ENCODE assay signal across 8 cellular contexts in the genomic region with DNA sequence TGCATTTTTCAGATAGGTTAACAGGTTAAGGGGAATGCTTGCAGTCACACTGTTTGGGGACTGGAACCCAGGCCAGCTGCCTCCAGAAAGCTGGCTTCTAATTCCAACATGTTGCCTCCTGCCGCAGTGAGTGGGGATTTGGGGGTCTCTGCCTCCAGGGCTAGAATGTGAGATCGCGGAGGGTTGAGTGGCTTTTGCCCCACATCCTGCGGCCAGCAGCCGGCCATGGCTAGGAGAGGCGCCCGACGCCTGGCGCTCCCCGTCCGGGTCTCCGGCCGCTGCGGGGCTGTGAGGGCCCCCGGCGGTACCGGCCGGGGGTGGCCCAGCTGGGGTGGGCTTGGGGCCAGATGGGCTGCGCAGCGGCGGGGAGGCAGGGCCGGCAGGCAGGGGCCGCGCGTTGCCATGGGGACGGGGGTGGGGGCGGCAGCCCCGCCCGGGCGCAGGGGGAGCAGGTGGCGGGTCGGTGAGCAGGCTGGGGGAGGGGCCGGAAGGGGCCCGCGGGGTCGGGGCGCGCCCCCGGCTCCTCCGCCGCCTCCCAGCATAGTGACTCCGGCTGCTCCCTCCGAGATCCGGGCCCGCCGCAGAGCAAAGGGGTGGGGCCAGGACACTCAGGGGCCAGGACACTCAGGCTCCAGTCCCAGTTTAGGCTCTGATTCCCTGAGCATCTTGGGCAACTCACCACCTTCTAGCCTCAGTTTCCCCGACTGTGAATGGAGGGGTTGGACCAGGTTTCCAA.
DNase-seq lines count a peak whose midpoint lies in the region; ATAC-seq and TF ChIP-seq lines count a peak whose summit lies in the region.

No MANE protein-coding gene starts in this region.

- H3K27me3 Mint-ChIP-seq in activated CD8-positive, alpha-beta T cell treated with anti-CD3 and anti-CD28 coated beads, Interleukin-2, amount 10 ng/mL, durations not matched to agents 7 days and 5 days (ENCODE audit: low read depth) = peaks cover 13% of the 10 kb centered on the region

- no peaks in the 10 kb centered on the region for H3K79me1 ChIP-seq in IMR-90 (ENCODE audit: low read depth in 1 of 2, low read length in 2 of 2)

- no peaks in the 10 kb centered on the region for H3K9me1 ChIP-seq in IMR-90 (ENCODE audit: insufficient read depth, low read length)

- H3K27ac ChIP-seq in IMR-90 (ENCODE audit: insufficient read depth, low read length) (no peak overlapping the region), right cardiac atrium (ENCODE audit: low read length) (no peak overlapping the region), skeletal muscle tissue (ENCODE audit: low read depth, low read length) (no peak overlapping the region)

- H3K36me3 ChIP-seq in IMR-90 (ENCODE audit: control insufficient read depth, insufficient read depth, low read length) (no peaks in the 10 kb centered on the region), skeletal muscle tissue (ENCODE audit: control insufficient read depth in 3 of 3, insufficient read depth in 3 of 3, low read length in 3 of 3) (no peaks in the 10 kb centered on the region)

- in situ Hi-C loops in IMR-90 (cut with MboI; ENCODE audit: low sequenced_read_pairs) = loop anchor here (25.0 kb wide), 1 partner anchor 612 kb away; no protein-coding TSS in a partner anchor

- no peak overlapping the region for H4K8ac ChIP-seq in IMR-90 (ENCODE audit: low read depth in 2 of 2, low read length in 2 of 2)

- no peak for TF ChIP-seq POLR2A in IMR-90 (IDR thresholded peaks at IDR 0.05; ENCODE audit: low read depth, low read length)

- H2AFZ ChIP-seq in IMR-90 (replicated peaks; ENCODE audit: low read length, poor library complexity) = peak overlapping the region; percentile 67

- H4K20me1 ChIP-seq in IMR-90 (ENCODE audit: insufficient read depth, low read length) = no peaks in the 10 kb centered on the region

- H3K18ac ChIP-seq in IMR-90 (ENCODE audit: low read depth, low read length) = no peak overlapping the region

- H3K9me3 ChIP-seq in IMR-90 (ENCODE audit: control insufficient read depth, insufficient read depth, low read length) (no peaks in the 10 kb centered on the region), right cardiac atrium (ENCODE audit: control insufficient read depth, low read length) (no peaks in the 10 kb centered on the region), skeletal muscle tissue (ENCODE audit: control insufficient read depth in 3 of 3, low read length in 3 of 3) (no peaks in the 10 kb centered on the region)

- DNase-seq in IMR-90 (no peak), right cardiac atrium (peak; percentile 37 to 82 (median 79)), NCI-H2029 (lab: John Stamatoyannopoulos, UW) (no peak), kidney glomerular epithelial cell (lab: John Stamatoyannopoulos, UW) (no peak)
- DNase-seq in activated CD8-positive, alpha-beta T cell treated with anti-CD3 and anti-CD28 coated beads, Interleukin-2, amount 10 ng/mL, durations not matched to agents 7 days and 5 days = peak; percentile 42
- DNase-seq in activated CD4-positive, CD25-positive, alpha-beta regulatory T cell treated with anti-CD3 and anti-CD28 coated beads, Interleukin-2, amount 50 U/mL, for 72 hours = no peak

- peak; percentile 48; the same call in 1 of the 2 replicates for ATAC-seq in IMR-90 (ENCODE audit: low read depth)
- ATAC-seq in activated CD8-positive, alpha-beta T cell treated with anti-CD3 and anti-CD28 coated beads, Interleukin-2, amount 10 ng/mL, durations not matched to agents 7 days and 5 days = peak; percentile 66
- ATAC-seq in right cardiac atrium = peak; percentile 64 to 66
- no peak for ATAC-seq in GM21786 (IDR thresholded peaks at IDR 0.05; ENCODE audit: unreplicated experiment)

- no peak overlapping the region for H2BK15ac ChIP-seq in IMR-90 (ENCODE audit: low read depth, low read length)

- TF ChIP-seq CTCF in IMR-90 (conservative IDR thresholded peaks at IDR 0.05; ENCODE audit: low read depth, low read length) = no peak

- TF ChIP-seq RAD21 in IMR-90 (IDR thresholded peaks at IDR 0.05; ENCODE audit: low read length) = no peak

- H3K23ac ChIP-seq in IMR-90 (ENCODE audit: low read depth, low read length) = no peak overlapping the region

- H2AK5ac ChIP-seq in IMR-90 (ENCODE audit: low read depth, low read length) = no peak overlapping the region

- H3K9me3 Mint-ChIP-seq in activated CD8-positive, alpha-beta T cell treated with anti-CD3 and anti-CD28 coated beads, Interleukin-2, amount 10 ng/mL, durations not matched to agents 7 days and 5 days (ENCODE audit: insufficient read depth) = no peaks in the 10 kb centered on the region

- peaks cover 51% of the 10 kb centered on the region for H3K27me3 ChIP-seq in IMR-90 (ENCODE audit: control insufficient read depth, insufficient read depth, low read length)
- no peaks in the 10 kb centered on the region for H3K27me3 ChIP-seq in right cardiac atrium (ENCODE audit: control insufficient read depth, insufficient read depth)
- H3K27me3 ChIP-seq in skeletal muscle tissue (ENCODE audit: control insufficient read depth in 3 of 3, insufficient read depth in 3 of 3, low read length in 3 of 3) = peaks cover 0 to 17% (median 8%) of the 10 kb centered on the region in 3 donors

- H3K4me1 ChIP-seq in IMR-90 (ENCODE audit: control insufficient read depth, insufficient read depth, low read length) (no peaks in the 10 kb centered on the region), right cardiac atrium (ENCODE audit: control insufficient read depth, insufficient read depth, low read length) (no peaks in the 10 kb centered on the region), skeletal muscle tissue (ENCODE audit: control insufficient read depth in 3 of 3, insufficient read depth in 3 of 3, low read length in 3 of 3) (peaks cover 12 to 15% (median 13%) of the 10 kb centered on the region in 3 donors)

- POLR2A ChIA-PET in IMR-90 (lab: Charles Lee; ENCODE audit: unreplicated experiment) = no interaction called here
- POLR2A ChIA-PET in activated CD8-positive, alpha-beta T cell treated with anti-CD3 and anti-CD28 coated beads, Interleukin-2, amount 10 ng/mL, durations not matched to agents 7 days and 5 days (lab: Charles Lee) = no interaction called here

- dilution Hi-C loops in IMR-90 (cut with HindIII; ENCODE audit: low sequenced_read_pairs, unreplicated experiment) = no loop called here

- H2BK5ac ChIP-seq in IMR-90 (ENCODE audit: low read depth, low read length, poor library complexity, severe bottlenecking) = no peak overlapping the region

- BruUV-seq in IMR-90 (replicated peaks; lab: Mats Ljungman, UMichigan) = no TSS peak

- no peak overlapping the region for H3K56ac ChIP-seq in IMR-90 (ENCODE audit: extremely low read depth, insufficient read depth, low read length)

- H3K4me2 ChIP-seq in IMR-90 (ENCODE audit: low read depth, low read length) = no peak overlapping the region; the same call in 1 of the 2 replicates

- intact Hi-C loops in IMR-90 (cut with micrococcal nuclease) (no loop called here), right cardiac atrium (cut with DNase I) (no loop called here)

- no peak overlapping the region for H2BK20ac ChIP-seq in IMR-90 (ENCODE audit: low read depth, low read length)

- no peak overlapping the region for H3K14ac ChIP-seq in IMR-90 (replicated peaks; ENCODE audit: low read depth, low read length)

- no peak overlapping the region for H4K91ac ChIP-seq in IMR-90 (ENCODE audit: insufficient read depth, low read depth, low read length)

- no peak overlapping the region for H3K9ac ChIP-seq in IMR-90 (ENCODE audit: low read depth, low read length)
- H3K9ac ChIP-seq in skeletal muscle tissue (ENCODE audit: low read depth in 1 of 3, low read length in 3 of 3) = peak overlapping the region in 1 of 3 donors; percentile 33

- no peak overlapping the region for H3K4ac ChIP-seq in IMR-90 (ENCODE audit: low read depth, low read length)

- no peak overlapping the region for H3K4me3 ChIP-seq in IMR-90 (ENCODE audit: insufficient read depth, low read depth, low read length)
- H3K4me3 ChIP-seq in right cardiac atrium (ENCODE audit: low read length) = peak overlapping the region; percentile 38
- H3K4me3 ChIP-seq in skeletal muscle tissue (ENCODE audit: low read length in 3 of 3) = peak overlapping the region; percentile 33 to 45 (median 36)

- H4K5ac ChIP-seq in IMR-90 (ENCODE audit: low read depth, low read length) = no peak overlapping the region

- H3K27ac Mint-ChIP-seq in activated CD8-positive, alpha-beta T cell treated with anti-CD3 and anti-CD28 coated beads, Interleukin-2, amount 10 ng/mL, durations not matched to agents 7 days and 5 days = peak overlapping the region; percentile 58

- no peaks in the 10 kb centered on the region for H3K36me3 Mint-ChIP-seq in activated CD8-positive, alpha-beta T cell treated with anti-CD3 and anti-CD28 coated beads, Interleukin-2, amount 10 ng/mL, durations not matched to agents 7 days and 5 days (ENCODE audit: low read depth)

- CTCF ChIA-PET in IMR-90 (lab: Yijun Ruan, JAX) = no interaction called here
- CTCF ChIA-PET in activated CD8-positive, alpha-beta T cell treated with anti-CD3 and anti-CD28 coated beads, Interleukin-2, amount 10 ng/mL, durations not matched to agents 7 days and 5 days (lab: Charles Lee) = no interaction called here

- peak overlapping the region; percentile 64 for H3K4me3 Mint-ChIP-seq in activated CD8-positive, alpha-beta T cell treated with anti-CD3 and anti-CD28 coated beads, Interleukin-2, amount 10 ng/mL, durations not matched to agents 7 days and 5 days

- H3K4me1 Mint-ChIP-seq in activated CD8-positive, alpha-beta T cell treated with anti-CD3 and anti-CD28 coated beads, Interleukin-2, amount 10 ng/mL, durations not matched to agents 7 days and 5 days (ENCODE audit: low read depth) = peaks cover 41% of the 10 kb centered on the region

- WGBS in IMR-90 (ENCODE audit: extremely low coverage in 2 of 2, insufficient read length in 1 of 2), 2 experiments = 30% methylated on average over 2 of the region's 47 CpGs; no CpG with 5 or more reads in 1 of the 2 experiments
- 2% methylated on average over 47 of the region's 47 CpGs for WGBS in right cardiac atrium

- peak overlapping the region; percentile 1 for H2AK9ac ChIP-seq in IMR-90 (replicated peaks; ENCODE audit: low read depth, low read length, poor library complexity)

- H2BK120ac ChIP-seq in IMR-90 (ENCODE audit: low read depth, low read length) = no peak overlapping the region

TF ChIP-seq in IMR-90, 13 proteins besides CTCF, POLR2A, EP300 and RAD21 (continues in another document):
- no peak for TF ChIP-seq CHD1 (IDR thresholded peaks at IDR 0.05; ENCODE audit: low read depth, low read length)
- no peak for TF ChIP-seq NFE2L2 (IDR thresholded peaks at IDR 0.05; ENCODE audit: low read depth, low read length)
- TF ChIP-seq FOS (IDR thresholded peaks at IDR 0.05; ENCODE audit: low read depth, low read length) = no peak
- TF ChIP-seq RCOR1 (IDR thresholded peaks at IDR 0.05; ENCODE audit: insufficient replicate concordance, low read length) = no peak
- TF ChIP-seq MAZ (IDR thresholded peaks at IDR 0.05; ENCODE audit: borderline replicate concordance, low read depth, low read length) = no peak
- TF ChIP-seq BHLHE40 (IDR thresholded peaks at IDR 0.05; ENCODE audit: low read depth, low read length) = no peak
- no peak for TF ChIP-seq MAFK (IDR thresholded peaks at IDR 0.05; ENCODE audit: low read depth, low read length)
- TF ChIP-seq RFX5 (IDR thresholded peaks at IDR 0.05; ENCODE audit: low read depth, low read length) = no peak

Comparison
In these comparisons a context has a peak if more than half of its experiments do, and no peak if none do; other contexts are left out.
1. DNase-seq: peak in activated CD8-positive, alpha-beta T cell treated with anti-CD3 and anti-CD28 coated beads, Interleukin-2, amount 10 ng/mL, durations not matched to agents 7 days and 5 days (single experiment) and right cardiac atrium (3 of 3); none in IMR-90 (single experiment), NCI-H2029 (single experiment), kidney glomerular epithelial cell (single experiment) and activated CD4-positive, CD25-positive, alpha-beta regulatory T cell treated with anti-CD3 and anti-CD28 coated beads, Interleukin-2, amount 50 U/mL, for 72 hours (single experiment).